Comparison of ENCODE assay signal across 17 cellular contexts in genomic region chr6:144695858-144696533, GRCh38.
"Had no signal": no experiment of that assay in that cellular context is flagged by ENCODE, and none has a peak within 500 bp of the region (broad histone marks: within the 10 kb centered on the region; RNA-seq: fewer than 3 reads in every experiment).

No MANE protein-coding gene starts in this region.

- DNase-seq: effector CD4-positive, alpha-beta T cell; endodermal cell; left colon; mesendoderm; naive B cell; psoas muscle; retina; sigmoid colon; stimulated activated CD4-positive, alpha-beta T cell treated with anti-CD3 and anti-CD28 coated beads, Interleukin-12 subunit alpha, Interleukin-12 subunit beta, amount 100 ng/mL, for 4 hours; stimulated activated naive CD4-positive, alpha-beta T cell; stomach; substantia nigra; transverse colon had no signal

- H3K36me3 ChIP-seq: transverse colon had no signal

- H3K27me3 ChIP-seq: gastroesophageal sphincter, sigmoid colon, stomach, transverse colon had no signal

- ATAC-seq: gastroesophageal sphincter, psoas muscle had no signal

- H3K4me3 ChIP-seq: coronary artery, gastroesophageal sphincter, psoas muscle, sigmoid colon, skin epidermis, stomach, thoracic aorta, transverse colon had no signal

- H3K9me3 ChIP-seq: psoas muscle, thoracic aorta had no signal

- H3K4me1 ChIP-seq: psoas muscle had no signal

- H3K27ac ChIP-seq: coronary artery, gastroesophageal sphincter, psoas muscle, skin epidermis, stomach, thoracic aorta had no signal
